ENCODE assay signal across 9 cellular contexts in the genomic region with DNA sequence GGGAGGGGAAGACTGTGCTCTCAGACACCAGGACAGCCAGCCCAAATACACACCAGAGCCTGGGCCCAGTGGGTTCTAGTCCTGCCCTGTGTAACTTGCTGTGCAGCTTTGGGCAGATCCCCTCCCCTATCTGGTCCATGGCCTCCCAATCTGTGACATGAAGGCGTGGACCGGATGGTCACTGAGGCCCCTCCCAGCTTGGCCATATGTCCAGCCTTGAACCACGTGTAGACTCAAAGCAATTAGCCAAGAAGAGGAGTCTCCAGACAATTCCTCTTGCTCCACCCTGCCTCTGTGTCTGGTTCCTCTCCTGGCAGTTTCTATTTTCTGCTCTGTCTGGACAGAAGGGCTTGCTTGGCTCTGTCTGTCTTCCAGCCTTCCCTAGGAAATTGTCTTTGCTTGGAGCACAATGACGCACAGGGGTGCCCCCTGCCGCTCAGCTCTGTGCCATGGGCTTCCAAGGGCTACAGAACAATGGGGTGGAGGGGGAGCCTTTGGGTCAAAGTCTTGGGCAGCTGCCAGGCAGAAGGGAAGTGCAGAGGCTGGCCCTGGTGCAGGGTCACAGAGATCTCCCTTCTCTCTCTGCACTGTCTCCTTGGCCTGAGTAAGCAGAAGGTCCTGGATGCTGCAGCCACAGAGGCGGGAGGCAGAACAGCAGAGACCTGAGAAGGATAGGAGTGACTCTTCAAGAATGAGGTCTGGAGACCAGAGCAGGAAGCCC.
DNase-seq lines count a peak whose midpoint lies in the region; ATAC-seq and TF ChIP-seq lines count a peak whose summit lies in the region.
"Had no signal": no experiment of that assay in that cellular context is flagged by ENCODE, and none has a peak within 500 bp of the region (broad histone marks: within the 10 kb centered on the region; RNA-seq: fewer than 3 reads in every experiment).

No MANE protein-coding gene starts in this region.

- peak overlapping the region; percentile 37 for H2BK15ac ChIP-seq in mesenchymal stem cell (ENCODE audit: low read depth, poor library complexity, severe bottlenecking)

- no peak overlapping the region for H3K23ac ChIP-seq in mesenchymal stem cell (ENCODE audit: low read length in 2 of 2)

- H3K4me3 ChIP-seq in coronary artery (no peak overlapping the region), mesenchymal stem cell (ENCODE audit: insufficient read depth in 1 of 2, low read depth in 1 of 2, low read length in 2 of 2) (no peak overlapping the region)

- H3K14ac ChIP-seq in mesenchymal stem cell (ENCODE audit: low read length in 2 of 2), result no peak overlapping the region

- no peak overlapping the region for H2AK5ac ChIP-seq in mesenchymal stem cell (ENCODE audit: low read length, severe bottlenecking)

- DNase-seq in AG20443 (ENCODE audit: low spot score) (peak; percentile 55), M059J (ENCODE audit: low read depth) (peak; percentile 64), coronary artery (ENCODE audit: low spot score) (peak; percentile 79), mesenchymal stem cell (peak; percentile 69), RKO (ENCODE audit: low spot score) (no peak), NCI-H2081 (lab: John Stamatoyannopoulos, UW) (no peak), NCI-H510A (lab: John Stamatoyannopoulos, UW) (no peak)
- DNase-seq: activated CD4-positive, alpha-beta T cell treated with anti-CD3 and anti-CD28 coated beads for 4 hours had no signal

- no peak overlapping the region for H2BK120ac ChIP-seq in mesenchymal stem cell (ENCODE audit: low read depth, low read length)

- H3K4ac ChIP-seq in mesenchymal stem cell (ENCODE audit: low read depth in 1 of 2, low read length in 2 of 2), result no peak overlapping the region

- peaks cover 3% of the 10 kb centered on the region for H3K4me1 ChIP-seq in mesenchymal stem cell (ENCODE audit: control insufficient read depth, insufficient read depth, low read depth, low read length)

- H2AFZ ChIP-seq in mesenchymal stem cell (ENCODE audit: low read depth, low read length), result no peak overlapping the region

- H3K27ac ChIP-seq in coronary artery, result peak overlapping the region in 1 of 2 donors; percentile 33
- no peak overlapping the region for H3K27ac ChIP-seq in mesenchymal stem cell (ENCODE audit: low read length, poor library complexity, severe bottlenecking)

- no peaks in the 10 kb centered on the region for H3K9me3 ChIP-seq in mesenchymal stem cell (ENCODE audit: control insufficient read depth, low read length)

- H2BK12ac ChIP-seq in mesenchymal stem cell (ENCODE audit: low read length in 2 of 2), result peak overlapping the region in 1 of 2 experiments; percentile 2

- H3K27me3 ChIP-seq in mesenchymal stem cell (ENCODE audit: control insufficient read depth in 1 of 2, insufficient read depth in 1 of 2, low read length in 2 of 2), result peaks cover 6 to 10% of the 10 kb centered on the region in 2 experiments

- TF ChIP-seq CTCF in coronary artery (IDR thresholded peaks at IDR 0.05), result no peak

- WGBS in mesenchymal stem cell, result 75% methylated on average over 6 of the region's 6 CpGs

- H3K4me2 ChIP-seq in mesenchymal stem cell (ENCODE audit: low read length, poor library complexity, severe bottlenecking), result no peak overlapping the region

- H3K9ac ChIP-seq in mesenchymal stem cell (ENCODE audit: low read length), result no peak overlapping the region

- no peak for ATAC-seq in HG03520 (IDR thresholded peaks at IDR 0.05; ENCODE audit: unreplicated experiment)

- H3K36me3 ChIP-seq in mesenchymal stem cell (ENCODE audit: control insufficient read depth in 1 of 2, insufficient read depth in 2 of 2, low read depth in 1 of 2, low read length in 2 of 2), result no peaks in the 10 kb centered on the region

- no peak overlapping the region for H4K91ac ChIP-seq in mesenchymal stem cell (ENCODE audit: low read length)

- H2BK5ac ChIP-seq in mesenchymal stem cell (ENCODE audit: low read depth, low read length, poor library complexity, severe bottlenecking), result no peak overlapping the region

- H3K18ac ChIP-seq in mesenchymal stem cell (ENCODE audit: low read depth in 1 of 2, low read length in 2 of 2), result peak overlapping the region; percentile 4 to 23

- H3K79me1 ChIP-seq in mesenchymal stem cell (replicated peaks; ENCODE audit: low read length, poor library complexity, severe bottlenecking), result no peaks in the 10 kb centered on the region

- no peak overlapping the region for H4K8ac ChIP-seq in mesenchymal stem cell (ENCODE audit: low read length)

Comparison
In these comparisons a context has a peak if more than half of its experiments do, and no peak if none do; other contexts are left out.
1. DNase-seq: peak in AG20443 (single experiment), M059J (single experiment), coronary artery (single experiment) and mesenchymal stem cell (single experiment); none in RKO (single experiment), NCI-H2081 (0 of 2) and NCI-H510A (single experiment).